8 cellular contexts compared by ENCODE assay signal in genomic region chr12:48197967-48198618, GRCh38. TPM values are rescaled to one million over a fixed set of nuclear protein-coding genes. Genes with fewer than 3 reads are reported as not detected.
DNase-seq lines count a peak whose midpoint lies in the region; ATAC-seq, FAIRE-seq and TF ChIP-seq lines count a peak whose summit lies in the region.

No MANE protein-coding gene starts in this region.

- intact Hi-C loops in body of pancreas (cut with DNase I): no loop called here

- no peaks in the 10 kb centered on the region for H3K27me3 ChIP-seq in body of pancreas
- peaks cover 2% of the 10 kb centered on the region; the same call in 1 of the 2 replicates for H3K27me3 ChIP-seq in iPS DF 6.9 (ENCODE audit: control insufficient read depth, insufficient read depth, low read length)

- peak; percentile 88 for DNase-seq in HFF-Myc (ENCODE audit: extremely low read depth, low read depth)
- peak; percentile 56 for DNase-seq in NCI-H1105 (lab: John Stamatoyannopoulos, UW)
- peak; percentile 95 to 98 (median 98) for DNase-seq in body of pancreas
- peak; percentile 94 for DNase-seq in iPS DF 6.9 (ENCODE audit: low read depth, low spot score)
- no peak for DNase-seq in skeletal muscle cell (ENCODE audit: low read depth)
- DNase-seq in LoVo (ENCODE audit: low spot score): no peak

- H3K36me3 ChIP-seq in body of pancreas (replicated peaks in 1 of 2; ENCODE audit: insufficient read depth in 1 of 2, low read depth in 2 of 2) (no peaks in the 10 kb centered on the region), iPS DF 6.9 (ENCODE audit: control insufficient read depth, insufficient read depth, low read length) (no peaks in the 10 kb centered on the region)

- H3K4me3 ChIP-seq in GM08714 (ENCODE audit: low read length): peak overlapping the region; percentile 82
- H3K4me3 ChIP-seq in HFF-Myc (replicated peaks; ENCODE audit: low read depth, low read length): peak overlapping the region; percentile 63
- H3K4me3 ChIP-seq in body of pancreas: peak overlapping the region; percentile 36 to 60
- peak overlapping the region; percentile 57; the same call in 1 of the 2 replicates for H3K4me3 ChIP-seq in iPS DF 6.9 (ENCODE audit: low read length)
- H3K4me3 ChIP-seq in skeletal muscle cell (ENCODE audit: low read depth, low read length): peak overlapping the region; percentile 76

- ATAC-seq in body of pancreas: peak; percentile 99

- TF ChIP-seq POLR2A in body of pancreas (IDR thresholded peaks at IDR 0.05): peak; percentile 94 to 98 (median 98)

- WGBS in body of pancreas, 2 donors: 0 to 1% methylated on average over 17 to 38 of the region's 38 CpGs
- WGBS in iPS DF 6.9 (ENCODE audit: insufficient coverage, insufficient read length): no CpG with 5 or more reads among the region's 38 CpGs

- peaks cover 20% of the 10 kb centered on the region for H3K4me1 ChIP-seq in body of pancreas
- no peaks in the 10 kb centered on the region for H3K4me1 ChIP-seq in iPS DF 6.9 (ENCODE audit: control insufficient read depth, insufficient read depth, low read length)

- TF ChIP-seq CTCF in HFF-Myc (IDR thresholded peaks at IDR 0.05; ENCODE audit: low read depth, low read length, missing control alignments): no peak
- peak in 1 of 7 experiments; percentile 21 for TF ChIP-seq CTCF in body of pancreas (IDR thresholded peaks at IDR 0.05)

- H3K27ac ChIP-seq in body of pancreas: peak overlapping the region; percentile 86 to 97 (median 94)
- H3K27ac ChIP-seq in iPS DF 6.9 (ENCODE audit: low read length): no peak overlapping the region

- peaks cover 0 to 19% (median 0%) of the 10 kb centered on the region in 3 donors for H3K9me3 ChIP-seq in body of pancreas
- no peaks in the 10 kb centered on the region for H3K9me3 ChIP-seq in iPS DF 6.9 (ENCODE audit: control insufficient read depth, insufficient read depth, low read length)

- FAIRE-seq in TTC549 (lab: Jason Lieb, UNC): peak; percentile 93

RNA-seq across cellular contexts. Expression of gene OR10AD1, which starts 5.0 kb away (rescaled TPM):
- not detected for total RNA-seq in body of pancreas

RNA-seq across cellular contexts. Expression of gene CCDC184, which starts 14.6 kb away (rescaled TPM):
- under 1 TPM in 1 of 2 donors, not detected in 1; 0.26 TPM for total RNA-seq in body of pancreas

RNA-seq across cellular contexts. Expression of gene ASB8, which starts 40.8 kb away (rescaled TPM):
- 10 to 100 TPM; 27.2 to 33.0 TPM for total RNA-seq in body of pancreas

Comparison
In these comparisons a context has a peak if more than half of its experiments do, and no peak if none do; other contexts are left out.
1. DNase-seq: peak in HFF-Myc (single experiment), NCI-H1105 (single experiment), body of pancreas (4 of 4) and iPS DF 6.9 (single experiment); none in skeletal muscle cell (single experiment) and LoVo (single experiment).
2. Peak in every context shown above with its lines, with median percentiles within 50 percentile points of each other: H3K4me3 ChIP-seq.